2 cellular contexts compared by ENCODE assay signal in genomic region chr19:37926255-37926654, GRCh38.
TF ChIP-seq lines count a peak whose summit lies in the region.

No MANE protein-coding gene starts in this region.

TF ChIP-seq in WTC11, 78 proteins besides CTCF, POLR2A, EP300 and RAD21:
- no peak for TF ChIP-seq FOXP1 (CRISPR knock-in tag; IDR thresholded peaks at IDR 0.05; ENCODE audit: borderline replicate concordance)
- TF ChIP-seq ZNF138 (CRISPR knock-in tag; conservative IDR thresholded peaks at IDR 0.05) = no peak
- TF ChIP-seq NFYB (CRISPR knock-in tag; conservative IDR thresholded peaks at IDR 0.05; ENCODE audit: low read depth) = no peak
- no peak for TF ChIP-seq ZNF121 (CRISPR knock-in tag; IDR thresholded peaks at IDR 0.05)
- no peak for TF ChIP-seq USF1 (CRISPR knock-in tag; IDR thresholded peaks at IDR 0.05)
- TF ChIP-seq NFE2L1 (CRISPR knock-in tag; IDR thresholded peaks at IDR 0.05) = no peak

TF ChIP-seq in SK-N-SH, 30 proteins besides CTCF, POLR2A, EP300 and RAD21:
- TF ChIP-seq ZBTB33 (IDR thresholded peaks at IDR 0.05; ENCODE audit: borderline replicate concordance, low read depth) (no peak), YY1 (IDR thresholded peaks at IDR 0.05; ENCODE audit: low read depth) (no peak), IRF3 (IDR thresholded peaks at IDR 0.05; ENCODE audit: low read depth, low read length) (no peak), RXRA (IDR thresholded peaks at IDR 0.05; ENCODE audit: borderline replicate concordance, low read depth) (no peak), TEAD4 (IDR thresholded peaks at IDR 0.05; ENCODE audit: borderline replicate concordance, insufficient read depth) (no peak), RFX5 (IDR thresholded peaks at IDR 0.05; ENCODE audit: low read length) (no peak), PBX3 (IDR thresholded peaks at IDR 0.05) (no peak), FOXM1 (IDR thresholded peaks at IDR 0.05; ENCODE audit: low read depth) (no peak), MAX (IDR thresholded peaks at IDR 0.05; ENCODE audit: low read depth) (no peak), REST (IDR thresholded peaks at IDR 0.05; ENCODE audit: low read depth, low read length) (no peak), RCOR1 (IDR thresholded peaks at IDR 0.05; ENCODE audit: low read length) (no peak), NRF1 (IDR thresholded peaks at IDR 0.05; ENCODE audit: low read depth, low read length) (no peak)
